In genomic region chr1:193181526-193181925, GRCh38 we compare ENCODE assay signal across 19 cellular contexts. TPM values are rescaled to one million over a fixed set of nuclear protein-coding genes. Genes with fewer than 3 reads are reported as not detected.
DNase-seq lines count a peak whose midpoint lies in the region; ATAC-seq and TF ChIP-seq lines count a peak whose summit lies in the region.
"Had no signal": no experiment of that assay in that cellular context is flagged by ENCODE, and none has a peak within 500 bp of the region (broad histone marks: within the 10 kb centered on the region; RNA-seq: fewer than 3 reads in every experiment).

No MANE protein-coding gene starts in this region.

- H3K4me2 ChIP-seq in hepatocyte: peak overlapping the region; percentile 71

- no peaks in the 10 kb centered on the region for H4K20me1 ChIP-seq in hepatocyte (ENCODE audit: insufficient read depth, poor library complexity, severe bottlenecking)

- peaks cover 18% of the 10 kb centered on the region for H3K4me1 ChIP-seq in CD8-positive, alpha-beta T cell (ENCODE audit: insufficient read depth, low read length)
- H3K4me1 ChIP-seq in hepatocyte (ENCODE audit: insufficient read depth): no peaks in the 10 kb centered on the region
- H3K4me1 ChIP-seq: SJCRH30 had no signal

- no peak overlapping the region for H3K4me3 ChIP-seq in CD8-positive, alpha-beta T cell (ENCODE audit: low read depth, low read length)
- H3K4me3 ChIP-seq in hepatocyte: no peak overlapping the region
- H3K4me3 ChIP-seq: adrenal gland, SJCRH30, stomach had no signal

- peaks cover 49% of the 10 kb centered on the region for H3K4me1 Mint-ChIP-seq in CD8-positive, alpha-beta T cell (ENCODE audit: low read depth)
- peaks cover 19% of the 10 kb centered on the region for H3K4me1 Mint-ChIP-seq in T-helper 17 cell

- peaks cover 8% of the 10 kb centered on the region for H3K36me3 Mint-ChIP-seq in CD8-positive, alpha-beta T cell
- H3K36me3 Mint-ChIP-seq in T-helper 17 cell (ENCODE audit: low read depth): no peaks in the 10 kb centered on the region

- WGBS in hepatocyte (ENCODE audit: low lambda C conversion rate, missing lambda C conversion rate): 70% methylated on average over 1 of the region's 1 CpG

- no peak overlapping the region for H3K27ac ChIP-seq in CD8-positive, alpha-beta T cell (ENCODE audit: low read depth, low read length)
- no peak overlapping the region for H3K27ac ChIP-seq in hepatocyte
- H3K27ac ChIP-seq: adrenal gland, SJCRH30 had no signal

- CTCF ChIA-PET in CD8-positive, alpha-beta T cell (lab: Charles Lee): interaction anchor here (1.0 to 1.6 kb wide), 3 partner anchors 10 to 1113 kb away, joined by 3 to 4 read pairs (median 3); no protein-coding TSS in a partner anchor

- POLR2A ChIA-PET in CD8-positive, alpha-beta T cell (lab: Charles Lee): no interaction called here

- peak overlapping the region; percentile 32 for H3K27ac Mint-ChIP-seq in CD8-positive, alpha-beta T cell
- peak overlapping the region; percentile 44 for H3K27ac Mint-ChIP-seq in T-helper 17 cell
- H3K27ac Mint-ChIP-seq: activated CD8-positive, alpha-beta T cell treated with anti-CD3 and anti-CD28 coated beads, Interleukin-2, amount 10 ng/mL, durations not matched to agents 7 days and 5 days; activated T-helper 1 cell treated with anti-CD3 and anti-CD28 coated beads, Interleukin-12 subunit alpha, Interleukin-12 subunit beta, Interleukin-2, Interleukin-4 antibody, amounts not matched to agents 30 ng/mL and 10 ng/mL and 1 ng/mL, durations not matched to agents 14 hours and 24 hours and 36 hours had no signal

- DNase-seq in CD8-positive, alpha-beta T cell: no peak
- DNase-seq in T-helper 17 cell (no peak), hepatocyte (ENCODE audit: low spot score) (no peak), pons (ENCODE audit: low spot score) (peak; percentile 15), putamen (ENCODE audit: low spot score) (no peak), NCI-H1436 (lab: John Stamatoyannopoulos, UW) (no peak)
- no peak for DNase-seq in stimulated activated CD4-positive, alpha-beta T cell treated with anti-CD3 and anti-CD28 coated beads, Interleukin-1b, Interleukin-23, amount 100 ng/mL, for 48 hours
- DNase-seq: activated CD4-positive, CD25-positive, alpha-beta regulatory T cell; activated CD8-positive, alpha-beta T cell treated with anti-CD3 and anti-CD28 coated beads, Interleukin-2, amount 10 ng/mL, durations not matched to agents 7 days and 5 days; adrenal gland; NCI-H1436 treated with DMSO at 0.1 percent for 48 hours; NCI-H2227 treated with DMSO at 0.1 percent for 48 hours; PC-3; stomach had no signal

- no peaks in the 10 kb centered on the region for H3K9me3 ChIP-seq in CD8-positive, alpha-beta T cell (ENCODE audit: low read length)
- H3K9me3 ChIP-seq in T-helper 17 cell (ENCODE audit: control insufficient read depth, low read length, poor library complexity, severe bottlenecking): peaks cover 18% of the 10 kb centered on the region
- H3K9me3 ChIP-seq in hepatocyte (ENCODE audit: low read depth): no peaks in the 10 kb centered on the region
- H3K9me3 ChIP-seq: adrenal gland, SJCRH30, stomach had no signal

- H3K27me3 ChIP-seq in CD8-positive, alpha-beta T cell (ENCODE audit: insufficient read depth, low read length): no peaks in the 10 kb centered on the region
- H3K27me3 ChIP-seq in hepatocyte: no peaks in the 10 kb centered on the region
- H3K27me3 ChIP-seq: adrenal gland, SJCRH30, stomach had no signal

- intact Hi-C loops in CD8-positive, alpha-beta T cell (cut with DNase I, micrococcal nuclease): loop anchor here in 1 of 2 experiments (5.0 to 10.0 kb wide), 3 partner anchors 236 to 973 kb away; no protein-coding TSS in a partner anchor

- ATAC-seq in CD8-positive, alpha-beta T cell: no peak
- ATAC-seq in T-helper 17 cell: no peak
- ATAC-seq in GM18502 (IDR thresholded peaks at IDR 0.05; ENCODE audit: poor library complexity, unreplicated experiment): no peak
- ATAC-seq: activated CD8-positive, alpha-beta T cell treated with anti-CD3 and anti-CD28 coated beads, Interleukin-2, amount 10 ng/mL, durations not matched to agents 7 days and 5 days; left lobe of liver; PC-3 had no signal

- no peaks in the 10 kb centered on the region for H3K9me2 ChIP-seq in hepatocyte (replicated peaks; ENCODE audit: insufficient read depth)

- peaks cover 39% of the 10 kb centered on the region for H3K79me2 ChIP-seq in hepatocyte

- H2AFZ ChIP-seq in hepatocyte: no peak overlapping the region

- H3K4me3 Mint-ChIP-seq in CD8-positive, alpha-beta T cell: no peak overlapping the region
- no peak overlapping the region for H3K4me3 Mint-ChIP-seq in T-helper 17 cell
- H3K4me3 Mint-ChIP-seq: activated CD8-positive, alpha-beta T cell treated with anti-CD3 and anti-CD28 coated beads, Interleukin-2, amount 10 ng/mL, durations not matched to agents 7 days and 5 days; activated T-helper 1 cell treated with anti-CD3 and anti-CD28 coated beads, Interleukin-12 subunit alpha, Interleukin-12 subunit beta, Interleukin-2, Interleukin-4 antibody, amounts not matched to agents 30 ng/mL and 10 ng/mL and 1 ng/mL, durations not matched to agents 14 hours and 24 hours and 36 hours had no signal

- no peaks in the 10 kb centered on the region for H3K9me3 Mint-ChIP-seq in CD8-positive, alpha-beta T cell
- H3K9me3 Mint-ChIP-seq: activated T-helper 1 cell treated with anti-CD3 and anti-CD28 coated beads, Interleukin-12 subunit alpha, Interleukin-12 subunit beta, Interleukin-2, Interleukin-4 antibody, amounts not matched to agents 30 ng/mL and 10 ng/mL and 1 ng/mL, durations not matched to agents 14 hours and 24 hours and 36 hours had no signal

- H3K27me3 Mint-ChIP-seq in CD8-positive, alpha-beta T cell (ENCODE audit: low read depth): no peaks in the 10 kb centered on the region
- no peaks in the 10 kb centered on the region for H3K27me3 Mint-ChIP-seq in T-helper 17 cell

- no peak for TF ChIP-seq CTCF in CD8-positive, alpha-beta T cell (IDR thresholded peaks at IDR 0.05)
- TF ChIP-seq CTCF in hepatocyte (IDR thresholded peaks at IDR 0.05; ENCODE audit: poor library complexity): no peak

- no peaks in the 10 kb centered on the region for H3K36me3 ChIP-seq in CD8-positive, alpha-beta T cell (ENCODE audit: insufficient read depth, low read length)
- H3K36me3 ChIP-seq in hepatocyte (replicated peaks; ENCODE audit: insufficient read depth, low read depth): no peaks in the 10 kb centered on the region
- H3K36me3 ChIP-seq: adrenal gland, SJCRH30, stomach had no signal

RNA-seq across cellular contexts. Expression of gene B3GALT2, which starts 4.9 kb away (rescaled TPM):
- total RNA-seq in CD8-positive, alpha-beta T cell: under 1 TPM; 0.22 to 0.24 TPM
- total RNA-seq in T-helper 17 cell (1 to 10 TPM; 3.3 to 6.0 TPM), hepatocyte (7.9 and 9.7 TPM in 2 replicates)
- polyA plus RNA-seq in hepatocyte: 1.4 and 1.8 TPM in 2 replicates
- total RNA-seq: H1, PC-3 had no signal
- polyA plus RNA-seq: H1 had no signal

RNA-seq across cellular contexts. Expression of gene CDC73, which starts 59.7 kb away (rescaled TPM):
- 10 to 100 TPM; 73.9 to 78.8 TPM for total RNA-seq in CD8-positive, alpha-beta T cell
- total RNA-seq in T-helper 17 cell: 10 to 100 TPM; 73.2 to 84.9 TPM
- 32.4 and 34.4 TPM in 2 replicates for total RNA-seq in hepatocyte
- 29.5 and 33.9 TPM in 2 replicates for polyA plus RNA-seq in hepatocyte
